25 cellular contexts compared by ENCODE assay signal in the genomic region with DNA sequence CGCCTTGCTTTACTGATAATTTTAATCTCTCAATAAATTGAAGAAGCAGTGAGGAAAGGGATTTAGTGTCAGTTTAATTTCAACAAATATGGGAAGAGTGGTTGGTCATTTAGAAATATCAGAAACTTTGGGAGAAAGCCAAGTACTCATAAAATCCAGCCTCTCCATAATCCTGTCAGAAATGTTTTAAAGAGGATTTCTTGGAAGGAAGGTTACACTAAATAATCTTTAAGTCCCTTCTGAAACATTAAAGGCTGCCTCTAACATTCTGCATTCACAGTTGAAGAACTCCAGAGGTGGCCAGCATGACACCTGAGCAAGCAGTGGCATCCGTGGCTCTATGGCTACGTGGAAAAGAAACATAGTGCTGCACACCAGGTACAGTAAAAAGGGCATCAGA.
"Had no signal": no experiment of that assay in that cellular context is flagged by ENCODE, and none has a peak within 500 bp of the region (broad histone marks: within the 10 kb centered on the region; RNA-seq: fewer than 3 reads in every experiment).

No MANE protein-coding gene starts in this region.

- H3K9me3 ChIP-seq: esophagus squamous epithelium, mucosa of descending colon, ovary, right lobe of liver, suprapubic skin, transverse colon, upper lobe of right lung, uterus had no signal

- H3K36me3 Mint-ChIP-seq: memory B cell, naive B cell had no signal

- H3K4me1 Mint-ChIP-seq: memory B cell; naive B cell; stimulated activated naive CD8-positive, alpha-beta T cell treated with anti-CD3 and anti-CD28 coated beads, Interleukin-15, amount 100 ng/mL, for 72 hours had no signal

- DNase-seq: cortex of kidney; effector memory CD8-positive, alpha-beta T cell; erythroblast; esophagus squamous epithelium; head of caudate nucleus; mucosa of descending colon; naive B cell; occipital lobe; ovary; posterior cingulate gyrus; retina; right lobe of liver; stimulated activated CD4-positive, alpha-beta T cell treated with anti-CD3 and anti-CD28 coated beads, Interleukin-12 subunit alpha, Interleukin-12 subunit beta, amount 100 ng/mL, for 4 hours; stimulated activated CD4-positive, alpha-beta T cell treated with anti-CD3 and anti-CD28 coated beads, Interleukin-1b, Interleukin-23, amount 100 ng/mL, for 48 hours; stimulated activated CD4-positive, alpha-beta T cell treated with anti-CD3 and anti-CD28 coated beads, Interleukin-4, amount 100 ng/mL, for 1 hour; stimulated activated CD8-positive, alpha-beta memory T cell treated with anti-CD3 and anti-CD28 coated beads, Interleukin-4, amount 100 ng/mL, for 48 hours; stimulated activated naive CD4-positive, alpha-beta T cell; stimulated activated naive CD8-positive, alpha-beta T cell treated with anti-CD3 and anti-CD28 coated beads, Interleukin-15, amount 100 ng/mL, for 72 hours; transverse colon; upper lobe of right lung; uterus had no signal

- ATAC-seq: effector memory CD8-positive, alpha-beta T cell; mucosa of descending colon; right lobe of liver; stimulated activated naive CD8-positive, alpha-beta T cell treated with anti-CD3 and anti-CD28 coated beads, Interleukin-15, amount 100 ng/mL, for 72 hours; upper lobe of right lung had no signal

- H3K4me3 Mint-ChIP-seq: effector memory CD8-positive, alpha-beta T cell; memory B cell; naive B cell; stimulated activated naive CD8-positive, alpha-beta T cell treated with anti-CD3 and anti-CD28 coated beads, Interleukin-15, amount 100 ng/mL, for 72 hours had no signal

- H3K4me1 ChIP-seq: esophagus squamous epithelium, right lobe of liver, suprapubic skin, upper lobe of right lung, uterus had no signal

- H3K27ac Mint-ChIP-seq: effector memory CD8-positive, alpha-beta T cell; memory B cell; naive B cell had no signal

- H3K27ac ChIP-seq: esophagus squamous epithelium, ovary, right lobe of liver, suprapubic skin, transverse colon, upper lobe of right lung, uterus had no signal

- H3K36me3 ChIP-seq: esophagus squamous epithelium, ovary, right lobe of liver, suprapubic skin, transverse colon, upper lobe of right lung, uterus had no signal

- H3K4me3 ChIP-seq: esophagus squamous epithelium, lung, mucosa of descending colon, ovary, right lobe of liver, smooth muscle cell, suprapubic skin, transverse colon, upper lobe of right lung, uterus had no signal

- H3K27me3 ChIP-seq: esophagus squamous epithelium, ovary, right lobe of liver, suprapubic skin, transverse colon, upper lobe of right lung, uterus had no signal

- H3K9me3 Mint-ChIP-seq: effector memory CD8-positive, alpha-beta T cell; memory B cell; naive B cell; stimulated activated naive CD8-positive, alpha-beta T cell treated with anti-CD3 and anti-CD28 coated beads, Interleukin-15, amount 100 ng/mL, for 72 hours had no signal
